ENCODE assay signal across 9 cellular contexts in the genomic region with DNA sequence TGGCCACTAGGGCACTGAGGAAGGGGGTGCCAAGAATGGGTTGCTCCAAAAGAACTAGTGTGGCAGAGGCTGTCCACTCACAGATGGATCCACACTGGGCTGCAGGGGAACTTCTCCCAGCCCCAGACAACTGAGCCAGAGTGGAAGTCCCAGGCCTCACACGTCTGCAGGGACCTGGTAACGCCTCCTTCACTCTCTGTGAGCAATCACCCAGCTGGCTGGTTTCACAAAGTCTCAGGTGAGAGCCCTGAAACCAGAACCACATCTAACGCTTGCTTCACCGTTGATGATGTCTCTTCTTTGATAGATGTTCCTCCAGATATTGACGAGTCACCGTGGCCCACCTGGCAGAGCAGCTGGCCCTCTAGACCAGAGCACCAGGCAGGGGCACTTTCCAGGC. TPM values are rescaled to one million over a fixed set of nuclear protein-coding genes. Genes with fewer than 3 reads are reported as not detected.
"Had no signal": no experiment of that assay in that cellular context is flagged by ENCODE, and none has a peak within 500 bp of the region (broad histone marks: within the 10 kb centered on the region; RNA-seq: fewer than 3 reads in every experiment).

No MANE protein-coding gene starts in this region.

RNA-seq across cellular contexts. Expression of gene PRSS50, which starts 35.5 kb away (rescaled TPM):
- total RNA-seq: activated CD4-positive, alpha-beta memory T cell treated with anti-CD3 and anti-CD28 coated beads, Interleukin-2, amount 10 ng/mL, durations not matched to agents 7 days and 5 days; astrocyte; epithelial cell of proximal tubule; fibroblast of lung; foreskin keratinocyte; mononuclear cell; pulmonary artery endothelial cell; T-helper 1 cell treated with Interleukin-12 subunit alpha and Interleukin-12 subunit beta and Interleukin-4 antibody, amounts not matched to agents 30 ng/mL and 1 ng/mL, for 36 hours had no signal
- polyA plus RNA-seq: fibroblast of lung, foreskin keratinocyte had no signal

RNA-seq across cellular contexts. Expression of gene TMIE, which starts 51.9 kb away (rescaled TPM):
- total RNA-seq: breast epithelium; epithelial cell of proximal tubule; foreskin keratinocyte; T-helper 1 cell treated with Interleukin-12 subunit alpha and Interleukin-12 subunit beta and Interleukin-4 antibody, amounts not matched to agents 30 ng/mL and 1 ng/mL, for 36 hours had no signal
- polyA plus RNA-seq: foreskin keratinocyte had no signal
